Comparison of ENCODE assay signal across 16 cellular contexts in the genomic region with DNA sequence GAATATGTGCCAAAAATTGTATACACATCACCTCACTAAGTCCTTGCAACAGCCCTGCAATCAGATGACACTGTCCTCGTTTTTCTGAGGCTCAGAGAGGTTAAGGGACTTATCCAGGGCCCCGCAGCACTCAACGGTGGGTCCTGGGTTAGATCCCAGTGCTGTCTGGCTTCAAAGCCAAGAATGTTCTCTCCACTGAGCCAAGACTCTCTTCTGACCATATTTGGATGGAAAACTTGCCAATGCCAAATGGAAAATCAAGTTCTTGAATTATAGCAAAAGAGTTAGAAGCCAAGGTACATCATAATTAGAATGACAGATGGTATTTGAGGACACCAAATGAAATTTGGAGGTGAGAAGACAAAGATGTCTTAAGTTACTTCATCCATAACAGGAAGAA.
"Had no signal": no experiment of that assay in that cellular context is flagged by ENCODE, and none has a peak within 500 bp of the region (broad histone marks: within the 10 kb centered on the region; RNA-seq: fewer than 3 reads in every experiment).

No MANE protein-coding gene starts in this region.

- H3K4me3 Mint-ChIP-seq: activated B cell treated with CpG ODN at 0.5 μM for 24 hours; activated naive CD8-positive, alpha-beta T cell treated with anti-CD3 and anti-CD28 coated beads, Interleukin-2, amount 10 ng/mL, durations not matched to agents 7 days and 5 days; memory B cell; nephron progenitor cell; T-cell had no signal

- H3K27ac Mint-ChIP-seq: activated B cell treated with CpG ODN at 0.5 μM for 24 hours; activated naive CD8-positive, alpha-beta T cell treated with anti-CD3 and anti-CD28 coated beads, Interleukin-2, amount 10 ng/mL, durations not matched to agents 7 days and 5 days; memory B cell; nephron progenitor cell; T-cell had no signal

- H3K27me3 Mint-ChIP-seq: activated B cell treated with CpG ODN at 0.5 μM for 24 hours; activated naive CD8-positive, alpha-beta T cell treated with anti-CD3 and anti-CD28 coated beads, Interleukin-2, amount 10 ng/mL, durations not matched to agents 7 days and 5 days; memory B cell; T-cell had no signal

- H3K4me1 Mint-ChIP-seq: activated B cell treated with CpG ODN at 0.5 μM for 24 hours, memory B cell, nephron progenitor cell had no signal

- H3K4me3 ChIP-seq: colonic mucosa, SK-N-MC, stomach, tibial artery, vagina had no signal

- H3K9me3 Mint-ChIP-seq: activated B cell treated with CpG ODN at 0.5 μM for 24 hours; activated naive CD8-positive, alpha-beta T cell treated with anti-CD3 and anti-CD28 coated beads, Interleukin-2, amount 10 ng/mL, durations not matched to agents 7 days and 5 days; memory B cell; nephron progenitor cell; T-cell had no signal

- DNase-seq: activated B cell treated with CpG ODN at 0.5 μM for 24 hours; activated gamma-delta T cell treated with Interleukin-2 at 50 U/mL for 16 hours; activated naive CD8-positive, alpha-beta T cell treated with anti-CD3 and anti-CD28 coated beads, Interleukin-2, amount 10 ng/mL, durations not matched to agents 7 days and 5 days; colonic mucosa; effector CD4-positive, alpha-beta T cell; hypothalamus; left colon; nephron progenitor cell; stimulated activated CD4-positive, alpha-beta T cell treated with anti-CD3 and anti-CD28 coated beads, Interleukin-12 subunit alpha, Interleukin-12 subunit beta, amount 100 ng/mL, for 4 hours; stimulated activated CD4-positive, alpha-beta T cell treated with anti-CD3 and anti-CD28 coated beads, Interleukin-2, amount 100 ng/mL, for 48 hours; stomach; T-cell; tibial artery had no signal
